ENCODE assay signal across 9 cellular contexts in genomic region chr3:171457263-171458055, GRCh38. TPM values are rescaled to one million over a fixed set of nuclear protein-coding genes. Genes with fewer than 3 reads are reported as not detected.
DNase-seq lines count a peak whose midpoint lies in the region; ATAC-seq, FAIRE-seq and TF ChIP-seq lines count a peak whose summit lies in the region.
"Had no signal": no experiment of that assay in that cellular context is flagged by ENCODE, and none has a peak within 500 bp of the region (broad histone marks: within the 10 kb centered on the region; RNA-seq: fewer than 3 reads in every experiment).

No MANE protein-coding gene starts in this region.

- no peaks in the 10 kb centered on the region for H4K20me1 ChIP-seq in fibroblast of lung (ENCODE audit: control insufficient read depth, extremely low read depth, insufficient read depth, low read length)

- no peaks in the 10 kb centered on the region for H3K9me3 ChIP-seq in fibroblast of lung (ENCODE audit: control insufficient read depth, insufficient read depth, low read depth, low read length)
- no peaks in the 10 kb centered on the region for H3K9me3 ChIP-seq in neuronal stem cell (replicated peaks in 1 of 2; ENCODE audit: control insufficient read depth in 2 of 2, insufficient read depth in 1 of 2, low read depth in 1 of 2, low read length in 2 of 2)
- no peaks in the 10 kb centered on the region for H3K9me3 ChIP-seq in pancreas

- H3K27ac Mint-ChIP-seq in activated CD8-positive, alpha-beta T cell treated with anti-CD3 and anti-CD28 coated beads, Interleukin-2, amount 10 ng/mL, durations not matched to agents 7 days and 5 days: peak overlapping the region; percentile 84

- peaks cover 36% of the 10 kb centered on the region for H3K4me1 Mint-ChIP-seq in activated CD8-positive, alpha-beta T cell treated with anti-CD3 and anti-CD28 coated beads, Interleukin-2, amount 10 ng/mL, durations not matched to agents 7 days and 5 days (ENCODE audit: low read depth)

- no peak overlapping the region for H2BK12ac ChIP-seq in neuronal stem cell (ENCODE audit: low read length)

- H2AFZ ChIP-seq in fibroblast of lung (ENCODE audit: low read length): no peak overlapping the region
- H2AFZ ChIP-seq in neuronal stem cell (ENCODE audit: low read length): peak overlapping the region; percentile 93

- H2BK5ac ChIP-seq in neuronal stem cell (ENCODE audit: low read length): no peak overlapping the region

- H3K27me3 Mint-ChIP-seq in activated CD8-positive, alpha-beta T cell treated with anti-CD3 and anti-CD28 coated beads, Interleukin-2, amount 10 ng/mL, durations not matched to agents 7 days and 5 days (ENCODE audit: low read depth): no peaks in the 10 kb centered on the region

- H2BK15ac ChIP-seq in neuronal stem cell (ENCODE audit: low read length): no peak overlapping the region

- no peak overlapping the region for H2AK5ac ChIP-seq in neuronal stem cell (ENCODE audit: low read depth, low read length)

- peak overlapping the region; percentile 84 for H3K4me3 Mint-ChIP-seq in activated CD8-positive, alpha-beta T cell treated with anti-CD3 and anti-CD28 coated beads, Interleukin-2, amount 10 ng/mL, durations not matched to agents 7 days and 5 days

- peaks cover 53% of the 10 kb centered on the region for H3K79me2 ChIP-seq in fibroblast of lung (ENCODE audit: control insufficient read depth, insufficient read depth, low read length)

- H3K14ac ChIP-seq in neuronal stem cell (ENCODE audit: low read length): no peak overlapping the region

- no peak overlapping the region for H2BK120ac ChIP-seq in neuronal stem cell (ENCODE audit: low read depth, low read length)

- no peaks in the 10 kb centered on the region for H3K9me3 Mint-ChIP-seq in activated CD8-positive, alpha-beta T cell treated with anti-CD3 and anti-CD28 coated beads, Interleukin-2, amount 10 ng/mL, durations not matched to agents 7 days and 5 days (ENCODE audit: insufficient read depth)

- no peak overlapping the region for H4K91ac ChIP-seq in neuronal stem cell (ENCODE audit: low read depth, low read length, poor library complexity)

- H3K27ac ChIP-seq in fibroblast of lung (ENCODE audit: insufficient read depth, low read length): peak overlapping the region; percentile 24
- no peak overlapping the region for H3K27ac ChIP-seq in neuronal stem cell (replicated peaks; ENCODE audit: low read length)
- H3K27ac ChIP-seq in pancreas: no peak overlapping the region

- H3K4ac ChIP-seq in neuronal stem cell (ENCODE audit: low read length): no peak overlapping the region

- H3K23ac ChIP-seq in neuronal stem cell (ENCODE audit: low read depth, low read length, poor library complexity): no peak overlapping the region

- intact Hi-C loops in pancreas (cut with DNase I): loop anchor here in 1 of 3 donors (10.0 kb wide), 1 partner anchor 113 kb away; no protein-coding TSS in a partner anchor

- peak overlapping the region; percentile 50 for H3K18ac ChIP-seq in neuronal stem cell (ENCODE audit: low read length)

- H3K36me3 Mint-ChIP-seq in activated CD8-positive, alpha-beta T cell treated with anti-CD3 and anti-CD28 coated beads, Interleukin-2, amount 10 ng/mL, durations not matched to agents 7 days and 5 days (ENCODE audit: low read depth): no peaks in the 10 kb centered on the region

- no peak for FAIRE-seq in pancreas (lab: Jason Lieb, UNC)

- POLR2A ChIA-PET in activated CD8-positive, alpha-beta T cell treated with anti-CD3 and anti-CD28 coated beads, Interleukin-2, amount 10 ng/mL, durations not matched to agents 7 days and 5 days (lab: Charles Lee): interaction anchor here (0.6 to 2.0 kb wide), 2 partner anchors 15 to 105 kb away, joined by 3 to 4 read pairs; no protein-coding TSS in a partner anchor

- H3K4me1 ChIP-seq in fibroblast of lung (ENCODE audit: control insufficient read depth, extremely low read depth, insufficient read depth, low read length): peaks cover 8% of the 10 kb centered on the region
- H3K4me1 ChIP-seq in neuronal stem cell (ENCODE audit: control insufficient read depth in 2 of 2, insufficient read depth in 1 of 2, low read depth in 1 of 2, low read length in 2 of 2): peaks cover 14 to 15% of the 10 kb centered on the region in 2 donors
- H3K4me1 ChIP-seq in pancreas: peaks cover 3 to 22% (median 14%) of the 10 kb centered on the region in 3 donors

- H3K79me1 ChIP-seq in neuronal stem cell (ENCODE audit: low read depth, low read length): no peaks in the 10 kb centered on the region

- H3K36me3 ChIP-seq in GM06990 (ENCODE audit: control insufficient read depth, insufficient read depth, low read length) (peaks cover 2% of the 10 kb centered on the region; the same call in 1 of the 2 replicates), fibroblast of lung (ENCODE audit: control insufficient read depth, insufficient read depth, low read length) (no peaks in the 10 kb centered on the region), neuronal stem cell (replicated peaks in 1 of 2; ENCODE audit: control insufficient read depth in 2 of 2, insufficient read depth in 2 of 2, low read length in 2 of 2) (no peaks in the 10 kb centered on the region), pancreas (no peaks in the 10 kb centered on the region)

- no peaks in the 10 kb centered on the region for H3K27me3 ChIP-seq in GM06990 (replicated peaks; ENCODE audit: control insufficient read depth, insufficient read depth, low read length)
- no peaks in the 10 kb centered on the region for H3K27me3 ChIP-seq in fibroblast of lung (ENCODE audit: control insufficient read depth, insufficient read depth, low read length)
- peaks cover 0 to 32% (median 0%) of the 10 kb centered on the region in 3 experiments for H3K27me3 ChIP-seq in neuronal stem cell (ENCODE audit: control insufficient read depth in 3 of 3, insufficient read depth in 3 of 3, low read depth in 1 of 3, low read length in 3 of 3)
- no peaks in the 10 kb centered on the region for H3K27me3 ChIP-seq in pancreas

- H3K4me3 ChIP-seq in GM06990 (replicated peaks; ENCODE audit: low read depth, low read length) (peak overlapping the region; percentile 91), fibroblast of lung (replicated peaks in 1 of 4; ENCODE audit: control extremely low read depth in 1 of 4, insufficient read depth in 1 of 4, low read depth in 3 of 4, low read length in 4 of 4) (peak overlapping the region; percentile 69 to 90 (median 83)), neuronal stem cell (ENCODE audit: low read length in 2 of 2) (peak overlapping the region; percentile 17 to 82), pancreas (peak overlapping the region in 2 of 4 donors; percentile 77 to 93)

- no peak for DNase-seq in GM06990 (ENCODE audit: extremely low read depth, insufficient read length)
- DNase-seq in activated CD8-positive, alpha-beta T cell treated with anti-CD3 and anti-CD28 coated beads, Interleukin-2, amount 10 ng/mL, durations not matched to agents 7 days and 5 days: peak; percentile 44
- DNase-seq in fibroblast of lung (ENCODE audit: low read depth in 2 of 2): no peak
- no peak for DNase-seq in neuronal stem cell (ENCODE audit: low spot score)
- no peak for DNase-seq in UCSD-AML1 (lab: John Stamatoyannopoulos, UW; ENCODE audit: unreplicated experiment)
- no peak for DNase-seq in pancreas

- H4K8ac ChIP-seq in neuronal stem cell (ENCODE audit: low read depth, low read length): no peak overlapping the region

- H3K4me2 ChIP-seq in fibroblast of lung (ENCODE audit: extremely low read depth, insufficient read depth, low read length) (peak overlapping the region; percentile 87), neuronal stem cell (ENCODE audit: insufficient read depth, low read length, poor library complexity, severe bottlenecking) (peak overlapping the region; percentile 90)

- CTCF ChIA-PET in activated CD8-positive, alpha-beta T cell treated with anti-CD3 and anti-CD28 coated beads, Interleukin-2, amount 10 ng/mL, durations not matched to agents 7 days and 5 days (lab: Charles Lee): interaction anchor here (1.1 to 2.0 kb wide), 4 partner anchors 14 to 128 kb away, joined by 3 to 7 read pairs (median 5); no protein-coding TSS in a partner anchor

- H3K9ac ChIP-seq in fibroblast of lung (ENCODE audit: insufficient read depth, low read length): no peak overlapping the region
- H3K9ac ChIP-seq in neuronal stem cell (ENCODE audit: low read depth, low read length, poor library complexity): no peak overlapping the region

- no peak for ATAC-seq in activated CD8-positive, alpha-beta T cell treated with anti-CD3 and anti-CD28 coated beads, Interleukin-2, amount 10 ng/mL, durations not matched to agents 7 days and 5 days
- no peak for ATAC-seq in HG02970 (IDR thresholded peaks at IDR 0.05; ENCODE audit: low FRiP score, unreplicated experiment)
- no peak for ATAC-seq in HG02763 (IDR thresholded peaks at IDR 0.05; ENCODE audit: unreplicated experiment)
- no peak for ATAC-seq in pancreas
- ATAC-seq: left lobe of liver had no signal

- no CpG with 5 or more reads among the region's 10 CpGs for WGBS in neuronal stem cell (ENCODE audit: extremely low coverage in 2 of 2, insufficient read length in 2 of 2, insufficient replicate concordance in 1 of 2), 2 donors
- 63% methylated on average over 10 of the region's 10 CpGs for WGBS in pancreas, 2 donors

- TF ChIP-seq CTCF in GM06990 (IDR thresholded peaks at IDR 0.05; ENCODE audit: insufficient read depth, low read length, poor library complexity, severe bottlenecking) (no peak), fibroblast of lung (conservative IDR thresholded peaks at IDR 0.05 in 1 of 2, IDR thresholded peaks at IDR 0.05 in 1 of 2; ENCODE audit: low read depth in 1 of 2, low read length in 2 of 2) (no peak), pancreas (IDR thresholded peaks at IDR 0.05) (no peak)

RNA-seq across cellular contexts. Expression of gene TNIK, which starts 2.7 kb away (rescaled TPM):
- 10 to 100 TPM; 32.1 to 39.2 TPM for total RNA-seq in activated CD8-positive, alpha-beta T cell treated with anti-CD3 and anti-CD28 coated beads, Interleukin-2, amount 10 ng/mL, durations not matched to agents 7 days and 5 days
- total RNA-seq in fibroblast of lung (30.6 and 39.3 TPM in 2 replicates), pancreas (10 to 100 TPM in 1 of 6 donors, 1 to 10 TPM in 5; 4.4 to 13.6 (median 6.0) TPM)
- polyA plus RNA-seq in fibroblast of lung (13.8 and 16.8 TPM in 2 replicates), pancreas (1 to 10 TPM; 3.5 to 4.7 TPM)
- 14.4 and 20.9 TPM in 2 replicates for polyA plus RNA-seq in fibroblast of lung (2012)
- 18.5 and 25.6 TPM in 2 replicates for polyA minus RNA-seq in fibroblast of lung (ENCODE audit: low replicate concordance)
- polyA plus RNA-seq in neuronal stem cell (2013, experiment 1 of 2): 3.5 TPM
- 3.1 TPM for polyA plus RNA-seq in neuronal stem cell (2013, experiment 2 of 2)
